In genomic region chr14:68979722-68980552, GRCh38 we compare ENCODE assay signal across 8 cellular contexts. TPM values are rescaled to one million over a fixed set of nuclear protein-coding genes. Genes with fewer than 3 reads are reported as not detected.
A peak's percentile ranks its signal among the peaks of the same experiment; 100 is the strongest.
DNase-seq lines count a peak whose midpoint lies in the region; ATAC-seq, FAIRE-seq and TF ChIP-seq lines count a peak whose summit lies in the region.

No MANE protein-coding gene starts in this region.

- POLR2A ChIA-PET in HepG2 (lab: Yijun Ruan, JAX): interaction anchor here (0.9 to 1.6 kb wide), 10 partner anchors 10 to 41 kb away, joined by 3 to 9 read pairs (median 4); no protein-coding TSS in a partner anchor

- H3K27ac Mint-ChIP-seq in activated T-cell treated with anti-CD3 and anti-CD28 coated beads, Interleukin-2, amount 50 U/mL, for 24 hours: no peak overlapping the region
- no peak overlapping the region for H3K27ac Mint-ChIP-seq in central memory CD8-positive, alpha-beta T cell (ENCODE audit: low read depth)

- H3K4me3 ChIP-seq in HepG2 (replicated peaks in 1 of 3; ENCODE audit: insufficient read depth in 1 of 3, low read depth in 2 of 3, low read length in 3 of 3): peak overlapping the region; percentile 71 to 97 (median 95); a peak in 5 of 6 replicates
- peak overlapping the region; percentile 74 for H3K4me3 ChIP-seq in suprapubic skin

- peak overlapping the region; percentile 96 for H3K4me2 ChIP-seq in HepG2 (ENCODE audit: low read depth, low read length)

- peaks cover 34% of the 10 kb centered on the region for H3K79me2 ChIP-seq in HepG2 (ENCODE audit: insufficient read depth, low read length)

- BruUV-seq in HepG2 (replicated peaks; lab: Mats Ljungman, UMichigan): TSS peak; percentile 49

- peak overlapping the region; percentile 93 for H3K9ac ChIP-seq in HepG2 (ENCODE audit: insufficient read depth, low read depth, low read length)

- no peak for TF ChIP-seq RAD21 in HepG2 (CRISPR knock-in tag; IDR thresholded peaks at IDR 0.05)

- H3K27ac ChIP-seq in HepG2 (ENCODE audit: extremely low read length, insufficient read depth, low read length): peak overlapping the region; percentile 90
- peak overlapping the region; percentile 92 for H3K27ac ChIP-seq in suprapubic skin

- H3K27me3 ChIP-seq in HepG2 (ENCODE audit: control insufficient read depth in 1 of 2, insufficient read depth in 2 of 2, low read length in 2 of 2) (no peaks in the 10 kb centered on the region), suprapubic skin (no peaks in the 10 kb centered on the region)

- H4K20me1 ChIP-seq in HepG2 (ENCODE audit: insufficient read depth, low read length): peaks cover 8% of the 10 kb centered on the region

- TF ChIP-seq CTCF in HepG2 (CRISPR knock-in tag; IDR thresholded peaks at IDR 0.05) (no peak), suprapubic skin (IDR thresholded peaks at IDR 0.05) (no peak)

- 26% methylated on average over 15 of the region's 48 CpGs for WGBS in HepG2 (ENCODE audit: low lambda C conversion rate)
- 32% methylated on average over 18 of the region's 48 CpGs for WGBS in suprapubic skin

- H3K36me3 Mint-ChIP-seq in activated T-cell treated with anti-CD3 and anti-CD28 coated beads, Interleukin-2, amount 50 U/mL, for 24 hours (ENCODE audit: low read depth): peaks cover 24% of the 10 kb centered on the region
- peaks cover 10% of the 10 kb centered on the region for H3K36me3 Mint-ChIP-seq in central memory CD8-positive, alpha-beta T cell (ENCODE audit: insufficient read depth)

- peak; percentile 44 for DNase-seq in activated T-cell treated with anti-CD3 and anti-CD28 coated beads, Interleukin-2, amount 50 U/mL, for 24 hours
- no peak for DNase-seq in activated T-cell treated with anti-CD3 and anti-CD28 coated beads for 4 hours
- peak; percentile 67 for DNase-seq in NCI-H748 (lab: John Stamatoyannopoulos, UW; ENCODE audit: unreplicated experiment)
- no peak for DNase-seq in central memory CD8-positive, alpha-beta T cell (ENCODE audit: low spot score in 2 of 2)
- DNase-seq in HepG2 (ENCODE audit: low spot score): no peak
- DNase-seq in suprapubic skin (ENCODE audit: low spot score in 2 of 2): peak; percentile 80 to 87
- no peak for DNase-seq in stimulated activated CD4-positive, alpha-beta T cell treated with anti-CD3 and anti-CD28 coated beads, Interleukin-4, amount 100 ng/mL, for 24 hours

- intact Hi-C loops in HepG2 (cut with micrococcal nuclease; ENCODE audit: unreplicated experiment): loop anchor here (1.0 to 5.0 kb wide), 3 partner anchors 25 to 68 kb away; no protein-coding TSS in a partner anchor

- H3K9me3 Mint-ChIP-seq in activated T-cell treated with anti-CD3 and anti-CD28 coated beads, Interleukin-2, amount 50 U/mL, for 24 hours: no peaks in the 10 kb centered on the region
- H3K9me3 Mint-ChIP-seq in central memory CD8-positive, alpha-beta T cell: no peaks in the 10 kb centered on the region

- in situ Hi-C loops in HepG2 (cut with HindIII; ENCODE audit: extremely low pct_ligation_motif_present, low pct_unique_long_range_greater_than_20kb): loop anchor here (5.0 kb wide), 1 partner anchor 38 kb away; no protein-coding TSS in a partner anchor

- no peak for FAIRE-seq in HepG2 (lab: Jason Lieb, UNC)

- H3K4me1 ChIP-seq in HepG2 (ENCODE audit: insufficient read depth, low read length) (peaks cover 60% of the 10 kb centered on the region), suprapubic skin (peaks cover 46% of the 10 kb centered on the region)

- TF ChIP-seq POLR2A in HepG2 (IDR thresholded peaks at IDR 0.05; ENCODE audit: insufficient read depth in 1 of 2, low read depth in 2 of 2, low read length in 2 of 2): no peak
- no peak for TF ChIP-seq POLR2A in suprapubic skin (IDR thresholded peaks at IDR 0.05)

- peak overlapping the region; percentile 85 for H3K4me3 Mint-ChIP-seq in activated T-cell treated with anti-CD3 and anti-CD28 coated beads, Interleukin-2, amount 50 U/mL, for 24 hours
- peak overlapping the region; percentile 81 for H3K4me3 Mint-ChIP-seq in central memory CD8-positive, alpha-beta T cell

- no peak overlapping the region for H2AFZ ChIP-seq in HepG2 (ENCODE audit: low read length)

- peaks cover 40% of the 10 kb centered on the region for H3K4me1 Mint-ChIP-seq in activated T-cell treated with anti-CD3 and anti-CD28 coated beads, Interleukin-2, amount 50 U/mL, for 24 hours (ENCODE audit: low read depth)
- H3K4me1 Mint-ChIP-seq in central memory CD8-positive, alpha-beta T cell: peaks cover 23% of the 10 kb centered on the region

- H3K27me3 Mint-ChIP-seq in activated T-cell treated with anti-CD3 and anti-CD28 coated beads, Interleukin-2, amount 50 U/mL, for 24 hours: peaks cover 3% of the 10 kb centered on the region
- H3K27me3 Mint-ChIP-seq in central memory CD8-positive, alpha-beta T cell: no peaks in the 10 kb centered on the region

- CTCF ChIA-PET in HepG2 (lab: Yijun Ruan, JAX; ENCODE audit: low intra/inter-chr PET ratio, low total read pairs): interaction anchor here (1.1 kb wide), 1 partner anchor 42 kb away, joined by 3 read pairs; no protein-coding TSS in a partner anchor

- TF ChIP-seq EP300 in HepG2 (IDR thresholded peaks at IDR 0.05; ENCODE audit: low read depth in 2 of 2, low read length in 2 of 2): no peak
- no peak for TF ChIP-seq EP300 in HepG2 (CRISPR knock-in tag; IDR thresholded peaks at IDR 0.05; ENCODE audit: borderline replicate concordance)
- no peak for TF ChIP-seq EP300 in suprapubic skin (IDR thresholded peaks at IDR 0.05)

- no peaks in the 10 kb centered on the region for H3K9me3 ChIP-seq in HepG2 (ENCODE audit: low read length)
- no peaks in the 10 kb centered on the region for H3K9me3 ChIP-seq in suprapubic skin

- ATAC-seq in central memory CD8-positive, alpha-beta T cell (replicated peaks; ENCODE audit: extremely low read depth, poor library complexity, severe bottlenecking): no peak
- ATAC-seq in HepG2 (peak; percentile 20), GM18873 (IDR thresholded peaks at IDR 0.05; ENCODE audit: low FRiP score, unreplicated experiment) (no peak)

- H3K36me3 ChIP-seq in HepG2 (replicated peaks in 1 of 2; ENCODE audit: control insufficient read depth in 1 of 2, insufficient read depth in 2 of 2, low read length in 2 of 2): peaks cover 2 to 5% of the 10 kb centered on the region in 2 experiments; a peak in 3 of 5 replicates
- H3K36me3 ChIP-seq in suprapubic skin: no peaks in the 10 kb centered on the region

TF ChIP-seq in HepG2, 621 proteins besides CTCF, POLR2A, EP300 and RAD21 (continues in another document):
- TF ChIP-seq MAX (IDR thresholded peaks at IDR 0.05) (peak; percentile 80), RBM39 (IDR thresholded peaks at IDR 0.05; ENCODE audit: low read depth, low read length, poor library complexity, severe bottlenecking) (no peak), BCL6 (CRISPR knock-in tag; IDR thresholded peaks at IDR 0.05) (0 out of 2 replicates have a peak, but pooled peaks have one; percentile 2), RNF219 (CRISPR knock-in tag; IDR thresholded peaks at IDR 0.05) (no peak)

RNA-seq across cellular contexts. Expression of gene ACTN1, which starts 0.8 kb away (rescaled TPM):
- 58.6 and 62.4 TPM in 2 replicates for total RNA-seq in HepG2 (2016; rRNA removed; fragmentation: Illumina TruSeq; extraction: Trizol)
- 9.6 and 10.7 TPM in 2 replicates for total RNA-seq in HepG2 (2016; cell fraction: cytosol; rRNA removed; fragmentation: Illumina TruSeq; extraction: Trizol; ENCODE audit: low read depth)
- 55.0 and 63.6 TPM in 2 replicates for total RNA-seq in HepG2 (2016; cell fraction: insoluble cytoplasmic fraction; rRNA removed; fragmentation: Illumina TruSeq; extraction: Trizol)
- total RNA-seq in HepG2 (2016; cell fraction: membrane; rRNA removed; fragmentation: Illumina TruSeq; extraction: Trizol): 25.2 and 28.3 TPM in 2 replicates
- total RNA-seq in HepG2 (2016; cell fraction: nucleus; rRNA removed; fragmentation: Illumina TruSeq; extraction: Trizol): 62.9 and 75.6 TPM in 2 replicates
- 152 and 162 TPM in 2 replicates for polyA plus RNA-seq in HepG2 (2011; rRNA removed)
- 97.7 and 136 TPM in 2 replicates for polyA plus RNA-seq in HepG2 (2011; cell fraction: cytosol; rRNA removed)
- 162 and 195 TPM in 2 replicates for polyA plus RNA-seq in HepG2 (2011; cell fraction: nucleus; rRNA removed)
- 109 and 118 TPM in 2 replicates for polyA plus RNA-seq in HepG2 (2012)
- polyA plus RNA-seq in HepG2 (2016; cell fraction: cytosol; fragmentation: Illumina TruSeq; extraction: Trizol; ENCODE audit: low read depth): 8.0 and 10.4 TPM in 2 replicates
- 67.9 and 88.1 TPM in 2 replicates for polyA plus RNA-seq in HepG2 (2016; cell fraction: insoluble cytoplasmic fraction; fragmentation: Illumina TruSeq; extraction: Trizol; ENCODE audit: low read depth)
- polyA plus RNA-seq in HepG2 (2016; cell fraction: membrane; fragmentation: Illumina TruSeq; extraction: Trizol; ENCODE audit: low read depth): 15.3 and 18.8 TPM in 2 replicates
- polyA plus RNA-seq in HepG2 (2016; cell fraction: nucleus; fragmentation: Illumina TruSeq; extraction: Trizol; ENCODE audit: insufficient read depth, low read depth): 91.6 and 93.8 TPM in 2 replicates
- polyA minus RNA-seq in HepG2 (2011; rRNA and poly(A)+ RNA removed; ENCODE audit: low replicate concordance): 144 and 214 TPM in 2 replicates
- polyA minus RNA-seq in HepG2 (2011; cell fraction: cytosol; rRNA and poly(A)+ RNA removed): 167 and 168 TPM in 2 replicates
- 119 and 126 TPM in 2 replicates for polyA minus RNA-seq in HepG2 (2011; cell fraction: nucleus; rRNA and poly(A)+ RNA removed)
- total RNA-seq in suprapubic skin: 100 to 1,000 TPM in 2 of 4 donors, 10 to 100 TPM in 2; 76.8 to 117 (median 94.0) TPM

Comparison
In these comparisons a context has a peak if more than half of its experiments do, and no peak if none do; other contexts are left out.
1. DNase-seq: peak in activated T-cell treated with anti-CD3 and anti-CD28 coated beads, Interleukin-2, amount 50 U/mL, for 24 hours (single experiment), NCI-H748 (single experiment) and suprapubic skin (2 of 2); none in activated T-cell treated with anti-CD3 and anti-CD28 coated beads for 4 hours (single experiment), central memory CD8-positive, alpha-beta T cell (0 of 2), HepG2 (single experiment) and stimulated activated CD4-positive, alpha-beta T cell treated with anti-CD3 and anti-CD28 coated beads, Interleukin-4, amount 100 ng/mL, for 24 hours (single experiment).